ENCODE assay signal across 7 cellular contexts in genomic region chr12:67355428-67356385, GRCh38.
DNase-seq lines count a peak whose midpoint lies in the region; TF ChIP-seq lines count a peak whose summit lies in the region.

No MANE protein-coding gene starts in this region.

- H3K27ac Mint-ChIP-seq in HFFc6: peak overlapping the region; percentile 29

- peaks cover 58% of the 10 kb centered on the region for H3K4me1 Mint-ChIP-seq in HFFc6 (ENCODE audit: low read depth)

- no peaks in the 10 kb centered on the region for H3K27me3 ChIP-seq in hepatocyte

- no peaks in the 10 kb centered on the region for H3K79me2 ChIP-seq in hepatocyte

- peaks cover 12% of the 10 kb centered on the region for H3K36me3 Mint-ChIP-seq in HFFc6 (ENCODE audit: low read depth)

- no peaks in the 10 kb centered on the region for H3K9me3 ChIP-seq in hepatocyte (ENCODE audit: low read depth)

- H4K20me1 ChIP-seq in hepatocyte (ENCODE audit: insufficient read depth, poor library complexity, severe bottlenecking): no peaks in the 10 kb centered on the region

- TF ChIP-seq CTCF in HFFc6 (IDR thresholded peaks at IDR 0.05): peak; percentile 89
- peak; percentile 53 for TF ChIP-seq CTCF in astrocyte of the cerebellum (IDR thresholded peaks at IDR 0.05; ENCODE audit: low read depth, low read length, missing control alignments)
- peak; percentile 60 for TF ChIP-seq CTCF in hepatocyte (IDR thresholded peaks at IDR 0.05; ENCODE audit: poor library complexity)

- 13% methylated on average over 8 of the region's 8 CpGs for WGBS in hepatocyte (ENCODE audit: low lambda C conversion rate, missing lambda C conversion rate)

- H3K9me2 ChIP-seq in hepatocyte (replicated peaks; ENCODE audit: insufficient read depth): no peaks in the 10 kb centered on the region

- peaks cover 6% of the 10 kb centered on the region for H3K4me1 ChIP-seq in hepatocyte (ENCODE audit: insufficient read depth)

- H2AFZ ChIP-seq in hepatocyte: no peak overlapping the region

- no peaks in the 10 kb centered on the region for H3K27me3 Mint-ChIP-seq in HFFc6 (ENCODE audit: insufficient read depth)

- no peak overlapping the region for H3K4me3 ChIP-seq in astrocyte of the cerebellum (ENCODE audit: low read depth, low read length)
- no peak overlapping the region for H3K4me3 ChIP-seq in hepatocyte

- no peaks in the 10 kb centered on the region for H3K36me3 ChIP-seq in hepatocyte (replicated peaks; ENCODE audit: insufficient read depth, low read depth)

- peak overlapping the region; percentile 75 for H3K4me3 Mint-ChIP-seq in HFFc6

- no peaks in the 10 kb centered on the region for H3K9me3 Mint-ChIP-seq in HFFc6

- peak overlapping the region; percentile 34 for H3K4me2 ChIP-seq in hepatocyte

- in situ Hi-C loops in astrocyte of the cerebellum (cut with HindIII; ENCODE audit: low sequenced_read_pairs): no loop called here

- H3K27ac ChIP-seq in hepatocyte: peak overlapping the region; percentile 29

- DNase-seq in Daoy (ENCODE audit: low read depth) (peak; percentile 57), HFFc6 (peak; percentile 41), NCI-H345 (lab: John Stamatoyannopoulos, UW) (peak; percentile 52), astrocyte of the cerebellum (ENCODE audit: low read depth) (peak; percentile 54), hepatocyte (ENCODE audit: low spot score) (peak; percentile 73), smooth muscle cell of the brain vasculature (ENCODE audit: low read depth, low spot score) (peak; percentile 44), NCI-H524 treated with DMSO at 0.1 percent for 48 hours (lab: John Stamatoyannopoulos, UW) (no peak)
